ENCODE assay signal across 1 cellular context in the genomic region with DNA sequence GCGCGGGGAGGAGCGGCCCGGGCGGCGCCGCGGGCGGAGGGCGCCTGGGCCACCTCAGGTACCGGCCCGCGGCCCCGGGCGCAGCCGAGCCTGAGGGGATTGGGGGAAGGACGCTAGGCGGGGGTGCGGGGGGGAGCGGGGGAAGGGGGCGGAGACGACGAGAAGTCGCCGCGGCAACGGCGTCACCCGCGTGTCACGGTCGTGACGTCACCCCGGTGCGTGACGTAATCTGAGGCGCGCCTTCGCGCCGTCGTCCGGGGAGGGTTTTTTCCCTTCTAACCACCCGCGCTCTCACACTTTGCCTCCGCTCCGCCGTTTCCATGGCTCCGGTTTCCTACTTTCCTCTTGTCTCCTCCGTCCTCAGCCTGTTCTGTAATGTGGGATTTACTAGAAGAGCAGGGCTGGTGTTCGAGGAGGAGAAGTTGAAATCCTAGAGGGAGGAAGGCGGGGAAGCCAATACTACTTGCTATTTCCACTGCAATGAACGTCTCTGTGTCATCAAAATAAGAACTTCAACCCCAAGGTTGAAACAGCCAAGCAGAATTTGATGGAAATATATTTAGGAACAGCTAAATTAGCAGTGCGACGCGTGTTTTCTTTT.
TF ChIP-seq lines count a peak whose summit lies in the region.

A gene (minus strand): TSS at position 109 of the 601 bp plus-strand sequence. CDS start 226 bp downstream, outside the sequence.

TF ChIP-seq in HEK293, 187 proteins besides CTCF, POLR2A, EP300 and RAD21 (continued from another document and continues in another):
- TF ChIP-seq, protein P1, sequence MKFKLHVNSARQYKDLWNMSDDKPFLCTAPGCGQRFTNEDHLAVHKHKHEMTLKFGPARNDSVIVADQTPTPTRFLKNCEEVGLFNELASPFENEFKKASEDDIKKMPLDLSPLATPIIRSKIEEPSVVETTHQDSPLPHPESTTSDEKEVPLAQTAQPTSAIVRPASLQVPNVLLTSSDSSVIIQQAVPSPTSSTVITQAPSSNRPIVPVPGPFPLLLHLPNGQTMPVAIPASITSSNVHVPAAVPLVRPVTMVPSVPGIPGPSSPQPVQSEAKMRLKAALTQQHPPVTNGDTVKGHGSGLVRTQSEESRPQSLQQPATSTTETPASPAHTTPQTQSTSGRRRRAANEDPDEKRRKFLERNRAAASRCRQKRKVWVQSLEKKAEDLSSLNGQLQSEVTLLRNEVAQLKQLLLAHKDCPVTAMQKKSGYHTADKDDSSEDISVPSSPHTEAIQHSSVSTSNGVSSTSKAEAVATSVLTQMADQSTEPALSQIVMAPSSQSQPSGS (tag by site-specific recombination; IDR thresholded peaks at IDR 0.05; ENCODE audit: low read depth), result peak; percentile 99
- TF ChIP-seq ZXDB (tag by site-specific recombination; IDR thresholded peaks at IDR 0.05), result peak; percentile 72
- TF ChIP-seq, protein P2, sequence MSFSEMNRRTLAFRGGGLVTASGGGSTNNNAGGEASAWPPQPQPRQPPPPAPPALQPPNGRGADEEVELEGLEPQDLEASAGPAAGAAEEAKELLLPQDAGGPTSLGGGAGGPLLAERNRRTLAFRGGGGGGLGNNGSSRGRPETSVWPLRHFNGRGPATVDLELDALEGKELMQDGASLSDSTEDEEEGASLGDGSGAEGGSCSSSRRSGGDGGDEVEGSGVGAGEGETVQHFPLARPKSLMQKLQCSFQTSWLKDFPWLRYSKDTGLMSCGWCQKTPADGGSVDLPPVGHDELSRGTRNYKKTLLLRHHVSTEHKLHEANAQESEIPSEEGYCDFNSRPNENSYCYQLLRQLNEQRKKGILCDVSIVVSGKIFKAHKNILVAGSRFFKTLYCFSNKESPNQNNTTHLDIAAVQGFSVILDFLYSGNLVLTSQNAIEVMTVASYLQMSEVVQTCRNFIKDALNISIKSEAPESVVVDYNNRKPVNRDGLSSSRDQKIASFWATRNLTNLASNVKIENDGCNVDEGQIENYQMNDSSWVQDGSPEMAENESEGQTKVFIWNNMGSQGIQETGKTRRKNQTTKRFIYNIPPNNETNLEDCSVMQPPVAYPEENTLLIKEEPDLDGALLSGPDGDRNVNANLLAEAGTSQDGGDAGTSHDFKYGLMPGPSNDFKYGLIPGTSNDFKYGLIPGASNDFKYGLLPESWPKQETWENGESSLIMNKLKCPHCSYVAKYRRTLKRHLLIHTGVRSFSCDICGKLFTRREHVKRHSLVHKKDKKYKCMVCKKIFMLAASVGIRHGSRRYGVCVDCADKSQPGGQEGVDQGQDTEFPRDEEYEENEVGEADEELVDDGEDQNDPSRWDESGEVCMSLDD (tag by site-specific recombination; IDR thresholded peaks at IDR 0.05), result 0 out of 2 replicates have a peak, but pooled peaks have one; percentile 47
- TF ChIP-seq, protein P3, sequence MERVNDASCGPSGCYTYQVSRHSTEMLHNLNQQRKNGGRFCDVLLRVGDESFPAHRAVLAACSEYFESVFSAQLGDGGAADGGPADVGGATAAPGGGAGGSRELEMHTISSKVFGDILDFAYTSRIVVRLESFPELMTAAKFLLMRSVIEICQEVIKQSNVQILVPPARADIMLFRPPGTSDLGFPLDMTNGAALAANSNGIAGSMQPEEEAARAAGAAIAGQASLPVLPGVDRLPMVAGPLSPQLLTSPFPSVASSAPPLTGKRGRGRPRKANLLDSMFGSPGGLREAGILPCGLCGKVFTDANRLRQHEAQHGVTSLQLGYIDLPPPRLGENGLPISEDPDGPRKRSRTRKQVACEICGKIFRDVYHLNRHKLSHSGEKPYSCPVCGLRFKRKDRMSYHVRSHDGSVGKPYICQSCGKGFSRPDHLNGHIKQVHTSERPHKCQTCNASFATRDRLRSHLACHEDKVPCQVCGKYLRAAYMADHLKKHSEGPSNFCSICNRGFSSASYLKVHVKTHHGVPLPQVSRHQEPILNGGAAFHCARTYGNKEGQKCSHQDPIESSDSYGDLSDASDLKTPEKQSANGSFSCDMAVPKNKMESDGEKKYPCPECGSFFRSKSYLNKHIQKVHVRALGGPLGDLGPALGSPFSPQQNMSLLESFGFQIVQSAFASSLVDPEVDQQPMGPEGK (tag by site-specific recombination; IDR thresholded peaks at IDR 0.05), result peak; percentile 87
- TF ChIP-seq OVOL3 (tag by site-specific recombination; IDR thresholded peaks at IDR 0.05), result 0 out of 2 replicates have a peak, but pooled peaks have one; percentile 20
- peak; percentile 66; the same call in 1 of the 2 replicates for TF ChIP-seq ZNF76 (tag by site-specific recombination; IDR thresholded peaks at IDR 0.05; ENCODE audit: borderline replicate concordance, low read depth)
- peak; percentile 57; the same call in 1 of the 2 replicates for TF ChIP-seq KLF8 (tag by site-specific recombination; IDR thresholded peaks at IDR 0.05)
- peak; percentile 42; the same call in 1 of the 2 replicates for TF ChIP-seq KLF7 (tag by site-specific recombination; IDR thresholded peaks at IDR 0.05; ENCODE audit: borderline replicate concordance)
- TF ChIP-seq ZNF354C (tag by site-specific recombination; IDR thresholded peaks at IDR 0.05; ENCODE audit: borderline replicate concordance, low read depth), result no peak
- 0 out of 2 replicates have a peak, but pooled peaks have one; percentile 11 for TF ChIP-seq ZFHX2 (tag by site-specific recombination; conservative IDR thresholded peaks at IDR 0.05)
- TF ChIP-seq SP2 (tag by site-specific recombination; IDR thresholded peaks at IDR 0.05), result peak; percentile 61
- TF ChIP-seq ZNF501 (tag by site-specific recombination; IDR thresholded peaks at IDR 0.05), result peak; percentile 89
- TF ChIP-seq ZNF530 (tag by site-specific recombination; IDR thresholded peaks at IDR 0.05; ENCODE audit: low read depth), result no peak
- TF ChIP-seq FEZF1 (tag by site-specific recombination; IDR thresholded peaks at IDR 0.05), result no peak
- peak; percentile 28; the same call in 1 of the 2 replicates for TF ChIP-seq KLF1 (tag by site-specific recombination; IDR thresholded peaks at IDR 0.05)
- TF ChIP-seq ZSCAN30 (tag by site-specific recombination; IDR thresholded peaks at IDR 0.05), result peak; percentile 35; the same call in 1 of the 2 replicates
- 0 out of 2 replicates have a peak, but pooled peaks have one; percentile 8 for TF ChIP-seq ZNF561 (tag by site-specific recombination; IDR thresholded peaks at IDR 0.05; ENCODE audit: borderline replicate concordance)
- TF ChIP-seq, protein P4, sequence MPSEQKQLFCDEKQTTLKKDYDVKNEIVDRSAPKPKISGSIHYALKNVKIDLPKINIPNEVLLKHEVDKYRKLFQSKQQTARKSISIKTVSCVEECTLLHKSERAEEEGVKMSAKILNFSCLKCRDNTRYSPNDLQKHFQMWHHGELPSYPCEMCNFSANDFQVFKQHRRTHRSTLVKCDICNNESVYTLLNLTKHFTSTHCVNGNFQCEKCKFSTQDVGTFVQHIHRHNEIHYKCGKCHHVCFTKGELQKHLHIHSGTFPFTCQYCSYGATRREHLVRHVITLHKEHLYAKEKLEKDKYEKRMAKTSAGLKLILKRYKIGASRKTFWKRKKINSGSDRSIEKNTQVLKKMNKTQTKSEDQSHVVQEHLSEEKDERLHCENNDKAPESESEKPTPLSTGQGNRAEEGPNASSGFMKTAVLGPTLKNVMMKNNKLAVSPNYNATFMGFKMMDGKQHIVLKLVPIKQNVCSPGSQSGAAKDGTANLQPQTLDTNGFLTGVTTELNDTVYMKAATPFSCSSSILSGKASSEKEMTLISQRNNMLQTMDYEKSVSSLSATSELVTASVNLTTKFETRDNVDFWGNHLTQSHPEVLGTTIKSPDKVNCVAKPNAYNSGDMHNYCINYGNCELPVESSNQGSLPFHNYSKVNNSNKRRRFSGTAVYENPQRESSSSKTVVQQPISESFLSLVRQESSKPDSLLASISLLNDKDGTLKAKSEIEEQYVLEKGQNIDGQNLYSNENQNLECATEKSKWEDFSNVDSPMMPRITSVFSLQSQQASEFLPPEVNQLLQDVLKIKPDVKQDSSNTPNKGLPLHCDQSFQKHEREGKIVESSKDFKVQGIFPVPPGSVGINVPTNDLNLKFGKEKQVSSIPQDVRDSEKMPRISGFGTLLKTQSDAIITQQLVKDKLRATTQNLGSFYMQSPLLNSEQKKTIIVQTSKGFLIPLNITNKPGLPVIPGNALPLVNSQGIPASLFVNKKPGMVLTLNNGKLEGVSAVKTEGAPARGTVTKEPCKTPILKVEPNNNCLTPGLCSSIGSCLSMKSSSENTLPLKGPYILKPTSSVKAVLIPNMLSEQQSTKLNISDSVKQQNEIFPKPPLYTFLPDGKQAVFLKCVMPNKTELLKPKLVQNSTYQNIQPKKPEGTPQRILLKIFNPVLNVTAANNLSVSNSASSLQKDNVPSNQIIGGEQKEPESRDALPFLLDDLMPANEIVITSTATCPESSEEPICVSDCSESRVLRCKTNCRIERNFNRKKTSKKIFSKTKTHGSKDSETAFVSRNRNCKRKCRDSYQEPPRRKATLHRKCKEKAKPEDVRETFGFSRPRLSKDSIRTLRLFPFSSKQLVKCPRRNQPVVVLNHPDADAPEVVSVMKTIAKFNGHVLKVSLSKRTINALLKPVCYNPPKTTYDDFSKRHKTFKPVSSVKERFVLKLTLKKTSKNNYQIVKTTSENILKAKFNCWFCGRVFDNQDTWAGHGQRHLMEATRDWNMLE (tag by site-specific recombination; conservative IDR thresholded peaks at IDR 0.05; ENCODE audit: low read depth), result no peak; the same call in 1 of the 2 replicates
- TF ChIP-seq, protein P5, sequence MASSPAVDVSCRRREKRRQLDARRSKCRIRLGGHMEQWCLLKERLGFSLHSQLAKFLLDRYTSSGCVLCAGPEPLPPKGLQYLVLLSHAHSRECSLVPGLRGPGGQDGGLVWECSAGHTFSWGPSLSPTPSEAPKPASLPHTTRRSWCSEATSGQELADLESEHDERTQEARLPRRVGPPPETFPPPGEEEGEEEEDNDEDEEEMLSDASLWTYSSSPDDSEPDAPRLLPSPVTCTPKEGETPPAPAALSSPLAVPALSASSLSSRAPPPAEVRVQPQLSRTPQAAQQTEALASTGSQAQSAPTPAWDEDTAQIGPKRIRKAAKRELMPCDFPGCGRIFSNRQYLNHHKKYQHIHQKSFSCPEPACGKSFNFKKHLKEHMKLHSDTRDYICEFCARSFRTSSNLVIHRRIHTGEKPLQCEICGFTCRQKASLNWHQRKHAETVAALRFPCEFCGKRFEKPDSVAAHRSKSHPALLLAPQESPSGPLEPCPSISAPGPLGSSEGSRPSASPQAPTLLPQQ (tag by site-specific recombination; IDR thresholded peaks at IDR 0.05), result peak; percentile 61
- 0 out of 2 replicates have a peak, but pooled peaks have one; percentile 51 for TF ChIP-seq KLF10 (tag by site-specific recombination; IDR thresholded peaks at IDR 0.05)
- TF ChIP-seq ZNF335 (tag by site-specific recombination; conservative IDR thresholded peaks at IDR 0.05), result peak; percentile 22; the same call in 1 of the 2 replicates
- TF ChIP-seq, protein P6, sequence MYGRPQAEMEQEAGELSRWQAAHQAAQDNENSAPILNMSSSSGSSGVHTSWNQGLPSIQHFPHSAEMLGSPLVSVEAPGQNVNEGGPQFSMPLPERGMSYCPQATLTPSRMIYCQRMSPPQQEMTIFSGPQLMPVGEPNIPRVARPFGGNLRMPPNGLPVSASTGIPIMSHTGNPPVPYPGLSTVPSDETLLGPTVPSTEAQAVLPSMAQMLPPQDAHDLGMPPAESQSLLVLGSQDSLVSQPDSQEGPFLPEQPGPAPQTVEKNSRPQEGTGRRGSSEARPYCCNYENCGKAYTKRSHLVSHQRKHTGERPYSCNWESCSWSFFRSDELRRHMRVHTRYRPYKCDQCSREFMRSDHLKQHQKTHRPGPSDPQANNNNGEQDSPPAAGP (tag by site-specific recombination; IDR thresholded peaks at IDR 0.05), result peak; percentile 77
- TF ChIP-seq, protein P7, sequence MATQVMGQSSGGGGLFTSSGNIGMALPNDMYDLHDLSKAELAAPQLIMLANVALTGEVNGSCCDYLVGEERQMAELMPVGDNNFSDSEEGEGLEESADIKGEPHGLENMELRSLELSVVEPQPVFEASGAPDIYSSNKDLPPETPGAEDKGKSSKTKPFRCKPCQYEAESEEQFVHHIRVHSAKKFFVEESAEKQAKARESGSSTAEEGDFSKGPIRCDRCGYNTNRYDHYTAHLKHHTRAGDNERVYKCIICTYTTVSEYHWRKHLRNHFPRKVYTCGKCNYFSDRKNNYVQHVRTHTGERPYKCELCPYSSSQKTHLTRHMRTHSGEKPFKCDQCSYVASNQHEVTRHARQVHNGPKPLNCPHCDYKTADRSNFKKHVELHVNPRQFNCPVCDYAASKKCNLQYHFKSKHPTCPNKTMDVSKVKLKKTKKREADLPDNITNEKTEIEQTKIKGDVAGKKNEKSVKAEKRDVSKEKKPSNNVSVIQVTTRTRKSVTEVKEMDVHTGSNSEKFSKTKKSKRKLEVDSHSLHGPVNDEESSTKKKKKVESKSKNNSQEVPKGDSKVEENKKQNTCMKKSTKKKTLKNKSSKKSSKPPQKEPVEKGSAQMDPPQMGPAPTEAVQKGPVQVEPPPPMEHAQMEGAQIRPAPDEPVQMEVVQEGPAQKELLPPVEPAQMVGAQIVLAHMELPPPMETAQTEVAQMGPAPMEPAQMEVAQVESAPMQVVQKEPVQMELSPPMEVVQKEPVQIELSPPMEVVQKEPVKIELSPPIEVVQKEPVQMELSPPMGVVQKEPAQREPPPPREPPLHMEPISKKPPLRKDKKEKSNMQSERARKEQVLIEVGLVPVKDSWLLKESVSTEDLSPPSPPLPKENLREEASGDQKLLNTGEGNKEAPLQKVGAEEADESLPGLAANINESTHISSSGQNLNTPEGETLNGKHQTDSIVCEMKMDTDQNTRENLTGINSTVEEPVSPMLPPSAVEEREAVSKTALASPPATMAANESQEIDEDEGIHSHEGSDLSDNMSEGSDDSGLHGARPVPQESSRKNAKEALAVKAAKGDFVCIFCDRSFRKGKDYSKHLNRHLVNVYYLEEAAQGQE (tag by site-specific recombination; IDR thresholded peaks at IDR 0.05), result no peak
- TF ChIP-seq ZNF24 (tag by site-specific recombination; IDR thresholded peaks at IDR 0.05), result no peak
- peak; percentile 15; the same call in 1 of the 2 replicates for TF ChIP-seq ZNF558 (tag by site-specific recombination; IDR thresholded peaks at IDR 0.05)
- TF ChIP-seq ZBTB20 (tag by site-specific recombination; IDR thresholded peaks at IDR 0.05), result peak; percentile 38; the same call in 1 of the 2 replicates
- TF ChIP-seq ZNF610 (tag by site-specific recombination; IDR thresholded peaks at IDR 0.05; ENCODE audit: borderline replicate concordance), result peak; percentile 58; the same call in 1 of the 2 replicates
- peak; percentile 56; the same call in 1 of the 2 replicates for TF ChIP-seq ZNF391 (tag by site-specific recombination; IDR thresholded peaks at IDR 0.05; ENCODE audit: borderline replicate concordance, low read depth)
- TF ChIP-seq ZNF792 (tag by site-specific recombination; IDR thresholded peaks at IDR 0.05), result no peak
- TF ChIP-seq ZEB2 (tag by site-specific recombination; IDR thresholded peaks at IDR 0.05), result peak; percentile 92
- 0 out of 2 replicates have a peak, but pooled peaks have one; percentile 47 for TF ChIP-seq ZNF324 (tag by site-specific recombination; IDR thresholded peaks at IDR 0.05)
